8 cellular contexts compared by ENCODE assay signal in the genomic region with DNA sequence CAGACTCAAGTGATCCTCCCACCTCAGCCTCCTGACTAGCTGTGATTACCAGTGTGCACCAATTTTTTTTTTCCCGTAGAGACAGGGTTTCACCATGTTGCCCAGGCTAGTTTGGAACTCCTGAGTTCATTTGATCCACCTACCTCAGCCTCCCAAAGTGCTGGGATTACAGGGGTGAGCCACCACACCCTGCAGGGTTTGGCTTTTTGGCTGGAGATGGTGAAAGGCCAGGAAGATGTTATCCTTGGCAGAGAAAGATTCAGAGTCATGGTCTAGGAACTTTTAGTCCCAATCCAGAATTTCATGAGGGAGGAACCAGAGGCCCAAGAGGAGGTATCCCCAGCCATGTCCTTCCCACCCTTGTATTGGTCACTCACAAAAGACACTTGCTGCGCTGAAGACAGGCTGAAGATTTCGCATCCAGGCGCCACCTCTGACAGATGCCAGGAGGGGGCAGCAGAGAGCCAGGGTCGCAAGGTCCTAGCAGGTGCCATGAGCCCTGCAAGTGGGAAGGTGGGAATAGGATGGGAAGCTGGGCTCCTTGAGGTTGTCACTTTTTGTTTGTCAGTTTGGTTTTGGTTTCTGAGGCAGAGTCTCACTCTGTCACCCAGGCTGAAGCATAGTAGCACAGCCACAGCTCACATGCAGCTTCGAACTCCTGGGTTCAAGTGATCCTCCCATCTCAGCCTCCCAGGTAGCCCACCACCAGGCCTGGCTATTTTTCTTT. TPM values are rescaled to one million over a fixed set of nuclear protein-coding genes. Genes with fewer than 3 reads are reported as not detected.
DNase-seq lines count a peak whose midpoint lies in the region; ATAC-seq and TF ChIP-seq lines count a peak whose summit lies in the region.
"Not testable (repeated sequence)": the region's sequence is repeated elsewhere in the genome, so short reads cannot be mapped to it uniquely, and the experiment has no call there.

No MANE protein-coding gene starts in this region.

- not testable (repeated sequence) for H3K4me1 ChIP-seq in lung (ENCODE audit: control insufficient read depth in 2 of 2, insufficient read depth in 2 of 2, low read length in 2 of 2)

- TF ChIP-seq CTCF in GM20000 (IDR thresholded peaks at IDR 0.05; ENCODE audit: extremely low read depth, missing control alignments): peak; percentile 97
- peak; percentile 92 for TF ChIP-seq CTCF in endothelial cell (IDR thresholded peaks at IDR 0.05; ENCODE audit: unreplicated experiment)
- peak; percentile 96 for TF ChIP-seq CTCF in lung (IDR thresholded peaks at IDR 0.05; ENCODE audit: control extremely low read depth, extremely low read depth)

- H3K9me3 ChIP-seq in lung (ENCODE audit: control insufficient read depth in 2 of 2, insufficient read depth in 1 of 2, low read length in 1 of 2): not testable (repeated sequence)

- not testable (repeated sequence) for H3K36me3 Mint-ChIP-seq in activated T-cell treated with anti-CD3 and anti-CD28 coated beads, Interleukin-2, amount 50 U/mL, for 24 hours (ENCODE audit: low read depth); endothelial cell (ENCODE audit: low read depth, unreplicated experiment)

- not testable (repeated sequence) for H3K4me3 ChIP-seq in lung

- DNase-seq in AML-193 (lab: John Stamatoyannopoulos, UW) (peak; percentile 61 to 71), GM20000 (ENCODE audit: low spot score) (peak; percentile 78), NCI-H1417 (lab: John Stamatoyannopoulos, UW) (peak; percentile 73 to 90 (median 88)), SIG-M5 treated with dmso at 0.1 percent for 504 hours (lab: John Stamatoyannopoulos, UW; ENCODE audit: unreplicated experiment) (peak; percentile 57), endothelial cell (ENCODE audit: low spot score) (peak; percentile 89), lung (ENCODE audit: low spot score) (peak; percentile 86)
- DNase-seq in activated T-cell treated with anti-CD3 and anti-CD28 coated beads, Interleukin-2, amount 50 U/mL, for 24 hours: peak; percentile 88
- peak; percentile 81 for DNase-seq in stimulated activated CD4-positive, alpha-beta T cell treated with anti-CD3 and anti-CD28 coated beads, Interleukin-4, amount 100 ng/mL, for 1 hour

- H3K27ac Mint-ChIP-seq in activated T-cell treated with anti-CD3 and anti-CD28 coated beads, Interleukin-2, amount 50 U/mL, for 24 hours; endothelial cell (ENCODE audit: unreplicated experiment): not testable (repeated sequence)

- not testable (repeated sequence) for H3K27me3 Mint-ChIP-seq in activated T-cell treated with anti-CD3 and anti-CD28 coated beads, Interleukin-2, amount 50 U/mL, for 24 hours; endothelial cell (ENCODE audit: unreplicated experiment)

- H3K4me1 Mint-ChIP-seq in activated T-cell treated with anti-CD3 and anti-CD28 coated beads, Interleukin-2, amount 50 U/mL, for 24 hours (ENCODE audit: low read depth); endothelial cell (ENCODE audit: unreplicated experiment): not testable (repeated sequence)

- not testable (repeated sequence) for H3K27ac ChIP-seq in lung (ENCODE audit: low read depth in 1 of 2, low read length in 1 of 2)

- H3K4me3 Mint-ChIP-seq in activated T-cell treated with anti-CD3 and anti-CD28 coated beads, Interleukin-2, amount 50 U/mL, for 24 hours; endothelial cell (ENCODE audit: unreplicated experiment): not testable (repeated sequence)

- not testable (repeated sequence) for H3K9me3 Mint-ChIP-seq in activated T-cell treated with anti-CD3 and anti-CD28 coated beads, Interleukin-2, amount 50 U/mL, for 24 hours; endothelial cell (ENCODE audit: unreplicated experiment)

- 19 to 21% methylated on average over 5 of the region's 6 CpGs for WGBS in lung, 2 donors

- ATAC-seq in lung (ENCODE audit: insufficient read depth, low FRiP score): peak; percentile 90

- not testable (repeated sequence) for H3K36me3 ChIP-seq in lung (ENCODE audit: control insufficient read depth in 2 of 2, insufficient read depth in 2 of 2, low read length in 2 of 2)

- H3K27me3 ChIP-seq in lung (ENCODE audit: control insufficient read depth, insufficient read depth): not testable (repeated sequence)

RNA-seq across cellular contexts. Expression of a gene that starts 13.5 kb away (rescaled TPM):
- 1.6 TPM for total RNA-seq in endothelial cell (ENCODE audit: unreplicated experiment)
- total RNA-seq in lung: 1 to 10 TPM; 5.0 to 9.9 TPM
- 1 to 10 TPM; 3.7 to 8.6 TPM for polyA plus RNA-seq in lung

RNA-seq across cellular contexts. Expression of a gene that starts 32.8 kb away (rescaled TPM):
- total RNA-seq in endothelial cell (ENCODE audit: unreplicated experiment) (17.5 TPM), lung (10 to 100 TPM; 10.8 to 19.1 TPM)
- polyA plus RNA-seq in lung: 1 to 10 TPM; 5.1 to 5.6 TPM

RNA-seq across cellular contexts. Expression of a gene that starts 55.8 kb away (rescaled TPM):
- 42.7 TPM for total RNA-seq in endothelial cell (ENCODE audit: unreplicated experiment)
- 10 to 100 TPM; 22.1 to 24.3 TPM for total RNA-seq in lung
- polyA plus RNA-seq in lung: 10 to 100 TPM; 20.3 to 43.1 TPM
